Comparison of ENCODE assay signal across 2 cellular contexts in the genomic region with DNA sequence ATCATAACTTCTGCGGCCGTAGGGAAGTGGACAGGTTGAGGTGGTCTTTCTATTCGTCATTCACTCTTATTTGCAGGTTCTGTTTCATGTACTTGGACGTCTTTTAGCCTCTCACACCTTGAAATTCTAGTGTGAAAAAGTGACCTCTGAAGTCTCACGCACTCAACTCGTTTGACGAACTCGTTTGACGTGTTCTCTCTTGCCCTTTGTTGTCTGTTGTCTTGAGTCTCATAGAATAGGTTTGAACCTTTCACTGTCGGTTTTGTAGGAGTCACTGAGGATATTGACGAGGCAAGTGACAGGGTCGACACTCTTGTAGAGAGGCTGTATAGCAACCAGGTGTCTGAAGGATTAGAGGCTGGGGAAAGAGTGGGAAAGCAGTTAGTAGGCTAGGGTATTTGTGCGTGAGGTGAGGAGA.
TF ChIP-seq lines count a peak whose summit lies in the region.

No MANE protein-coding gene starts in this region.

TF ChIP-seq in GM23338, 12 proteins besides CTCF, POLR2A, EP300 and RAD21 (continued from another document and continues in another):
- TF ChIP-seq, protein P1, sequence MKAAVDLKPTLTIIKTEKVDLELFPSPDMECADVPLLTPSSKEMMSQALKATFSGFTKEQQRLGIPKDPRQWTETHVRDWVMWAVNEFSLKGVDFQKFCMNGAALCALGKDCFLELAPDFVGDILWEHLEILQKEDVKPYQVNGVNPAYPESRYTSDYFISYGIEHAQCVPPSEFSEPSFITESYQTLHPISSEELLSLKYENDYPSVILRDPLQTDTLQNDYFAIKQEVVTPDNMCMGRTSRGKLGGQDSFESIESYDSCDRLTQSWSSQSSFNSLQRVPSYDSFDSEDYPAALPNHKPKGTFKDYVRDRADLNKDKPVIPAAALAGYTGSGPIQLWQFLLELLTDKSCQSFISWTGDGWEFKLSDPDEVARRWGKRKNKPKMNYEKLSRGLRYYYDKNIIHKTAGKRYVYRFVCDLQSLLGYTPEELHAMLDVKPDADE (IDR thresholded peaks at IDR 0.05), result no peak
- TF ChIP-seq EZH2phosphoT487 (IDR thresholded peaks at IDR 0.05; ENCODE audit: unreplicated experiment) (no peak), NANOG (IDR thresholded peaks at IDR 0.05; ENCODE audit: borderline replicate concordance) (no peak), ZNF331 (CRISPR knock-in tag; IDR thresholded peaks at IDR 0.05; ENCODE audit: low read depth) (no peak), REST (IDR thresholded peaks at IDR 0.05; ENCODE audit: unreplicated experiment) (no peak), ZNF114 (CRISPR knock-in tag; IDR thresholded peaks at IDR 0.05) (no peak), EZH2 (IDR thresholded peaks at IDR 0.05; ENCODE audit: low read depth, unreplicated experiment) (no peak), POLR2AphosphoS5 (IDR thresholded peaks at IDR 0.05; ENCODE audit: low read depth) (no peak), CREB1 (CRISPR knock-in tag; IDR thresholded peaks at IDR 0.05; ENCODE audit: low read depth) (no peak)
- TF ChIP-seq, protein P2, sequence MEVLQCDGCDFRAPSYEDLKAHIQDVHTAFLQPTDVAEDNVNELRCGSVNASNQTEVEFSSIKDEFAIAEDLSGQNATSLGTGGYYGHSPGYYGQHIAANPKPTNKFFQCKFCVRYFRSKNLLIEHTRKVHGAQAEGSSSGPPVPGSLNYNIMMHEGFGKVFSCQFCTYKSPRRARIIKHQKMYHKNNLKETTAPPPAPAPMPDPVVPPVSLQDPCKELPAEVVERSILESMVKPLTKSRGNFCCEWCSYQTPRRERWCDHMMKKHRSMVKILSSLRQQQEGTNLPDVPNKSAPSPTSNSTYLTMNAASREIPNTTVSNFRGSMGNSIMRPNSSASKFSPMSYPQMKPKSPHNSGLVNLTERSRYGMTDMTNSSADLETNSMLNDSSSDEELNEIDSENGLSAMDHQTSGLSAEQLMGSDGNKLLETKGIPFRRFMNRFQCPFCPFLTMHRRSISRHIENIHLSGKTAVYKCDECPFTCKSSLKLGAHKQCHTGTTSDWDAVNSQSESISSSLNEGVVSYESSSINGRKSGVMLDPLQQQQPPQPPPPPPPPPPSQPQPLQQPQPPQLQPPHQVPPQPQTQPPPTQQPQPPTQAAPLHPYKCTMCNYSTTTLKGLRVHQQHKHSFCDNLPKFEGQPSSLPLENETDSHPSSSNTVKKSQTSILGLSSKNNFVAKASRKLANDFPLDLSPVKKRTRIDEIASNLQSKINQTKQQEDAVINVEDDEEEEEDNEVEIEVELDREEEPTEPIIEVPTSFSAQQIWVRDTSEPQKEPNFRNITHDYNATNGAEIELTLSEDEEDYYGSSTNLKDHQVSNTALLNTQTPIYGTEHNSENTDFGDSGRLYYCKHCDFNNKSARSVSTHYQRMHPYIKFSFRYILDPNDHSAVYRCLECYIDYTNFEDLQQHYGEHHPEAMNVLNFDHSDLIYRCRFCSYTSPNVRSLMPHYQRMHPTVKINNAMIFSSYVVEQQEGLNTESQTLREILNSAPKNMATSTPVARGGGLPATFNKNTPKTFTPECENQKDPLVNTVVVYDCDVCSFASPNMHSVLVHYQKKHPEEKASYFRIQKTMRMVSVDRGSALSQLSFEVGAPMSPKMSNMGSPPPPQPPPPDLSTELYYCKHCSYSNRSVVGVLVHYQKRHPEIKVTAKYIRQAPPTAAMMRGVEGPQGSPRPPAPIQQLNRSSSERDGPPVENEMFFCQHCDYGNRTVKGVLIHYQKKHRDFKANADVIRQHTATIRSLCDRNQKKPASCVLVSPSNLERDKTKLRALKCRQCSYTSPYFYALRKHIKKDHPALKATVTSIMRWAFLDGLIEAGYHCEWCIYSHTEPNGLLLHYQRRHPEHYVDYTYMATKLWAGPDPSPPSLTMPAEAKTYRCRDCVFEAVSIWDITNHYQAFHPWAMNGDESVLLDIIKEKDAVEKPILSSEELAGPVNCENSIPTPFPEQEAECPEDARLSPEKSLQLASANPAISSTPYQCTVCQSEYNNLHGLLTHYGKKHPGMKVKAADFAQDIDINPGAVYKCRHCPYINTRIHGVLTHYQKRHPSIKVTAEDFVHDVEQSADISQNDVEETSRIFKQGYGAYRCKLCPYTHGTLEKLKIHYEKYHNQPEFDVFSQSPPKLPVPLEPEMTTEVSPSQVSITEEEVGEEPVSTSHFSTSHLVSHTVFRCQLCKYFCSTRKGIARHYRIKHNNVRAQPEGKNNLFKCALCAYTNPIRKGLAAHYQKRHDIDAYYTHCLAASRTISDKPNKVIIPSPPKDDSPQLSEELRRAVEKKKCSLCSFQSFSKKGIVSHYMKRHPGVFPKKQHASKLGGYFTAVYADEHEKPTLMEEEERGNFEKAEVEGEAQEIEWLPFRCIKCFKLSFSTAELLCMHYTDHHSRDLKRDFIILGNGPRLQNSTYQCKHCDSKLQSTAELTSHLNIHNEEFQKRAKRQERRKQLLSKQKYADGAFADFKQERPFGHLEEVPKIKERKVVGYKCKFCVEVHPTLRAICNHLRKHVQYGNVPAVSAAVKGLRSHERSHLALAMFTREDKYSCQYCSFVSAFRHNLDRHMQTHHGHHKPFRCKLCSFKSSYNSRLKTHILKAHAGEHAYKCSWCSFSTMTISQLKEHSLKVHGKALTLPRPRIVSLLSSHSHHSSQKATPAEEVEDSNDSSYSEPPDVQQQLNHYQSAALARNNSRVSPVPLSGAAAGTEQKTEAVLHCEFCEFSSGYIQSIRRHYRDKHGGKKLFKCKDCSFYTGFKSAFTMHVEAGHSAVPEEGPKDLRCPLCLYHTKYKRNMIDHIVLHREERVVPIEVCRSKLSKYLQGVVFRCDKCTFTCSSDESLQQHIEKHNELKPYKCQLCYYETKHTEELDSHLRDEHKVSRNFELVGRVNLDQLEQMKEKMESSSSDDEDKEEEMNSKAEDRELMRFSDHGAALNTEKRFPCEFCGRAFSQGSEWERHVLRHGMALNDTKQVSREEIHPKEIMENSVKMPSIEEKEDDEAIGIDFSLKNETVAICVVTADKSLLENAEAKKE (CRISPR knock-in tag; IDR thresholded peaks at IDR 0.05), result no peak

TF ChIP-seq in HepG2, 621 proteins besides CTCF, POLR2A, EP300 and RAD21 (continued from another document):
- TF ChIP-seq ZNF512B (CRISPR knock-in tag; IDR thresholded peaks at IDR 0.05; ENCODE audit: borderline replicate concordance), result peak; percentile 11; the same call in 1 of the 2 replicates
- 0 out of 2 replicates have a peak, but pooled peaks have one; percentile 1 for TF ChIP-seq ZNF333 (CRISPR knock-in tag; IDR thresholded peaks at IDR 0.05; ENCODE audit: borderline replicate concordance)
- TF ChIP-seq ZSCAN25 (CRISPR knock-in tag; IDR thresholded peaks at IDR 0.05), result no peak
- TF ChIP-seq ZNF263 (CRISPR knock-in tag; IDR thresholded peaks at IDR 0.05), result no peak
- TF ChIP-seq ZNF224 (CRISPR knock-in tag; IDR thresholded peaks at IDR 0.05), result no peak
- TF ChIP-seq FOXO4 (CRISPR knock-in tag; conservative IDR thresholded peaks at IDR 0.05), result 0 out of 2 replicates have a peak, but pooled peaks have one; percentile 68
- no peak for TF ChIP-seq CREB1 (IDR thresholded peaks at IDR 0.05)
- TF ChIP-seq CREB1 (CRISPR knock-in tag; IDR thresholded peaks at IDR 0.05), result peak; percentile 44; the same call in 1 of the 2 replicates
- TF ChIP-seq ELF4 (CRISPR knock-in tag; IDR thresholded peaks at IDR 0.05; ENCODE audit: borderline replicate concordance), result peak; percentile 55; the same call in 1 of the 2 replicates
- TF ChIP-seq TARDBP (CRISPR knock-in tag; IDR thresholded peaks at IDR 0.05), result no peak
TF ChIP-seq in HepG2: peak in this region for 6.
